Comparison of ENCODE assay signal across 2 cellular contexts in the genomic region with DNA sequence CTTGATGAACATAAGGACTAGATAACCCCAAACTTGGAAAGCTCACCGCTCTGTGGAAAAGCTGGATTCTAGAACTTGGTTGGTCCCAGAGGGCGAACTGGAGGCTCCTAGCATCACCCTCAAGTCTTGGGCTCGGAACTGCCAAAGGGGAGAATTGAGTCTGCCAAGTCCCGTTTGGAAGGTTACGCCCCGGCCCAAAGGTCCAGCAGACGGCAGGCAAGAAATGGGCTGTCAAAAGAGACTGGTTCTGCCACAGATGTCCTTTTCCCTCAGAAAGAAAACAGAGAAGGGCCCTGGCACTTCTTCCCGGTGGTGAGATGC.
TF ChIP-seq lines count a peak whose summit lies in the region.

No MANE protein-coding gene starts in this region.

TF ChIP-seq in A549, 52 proteins besides CTCF, POLR2A, EP300 and RAD21 (continued from another document):
- TF ChIP-seq CHD4 (IDR thresholded peaks at IDR 0.05; ENCODE audit: borderline replicate concordance) (no peak), ESRRA (IDR thresholded peaks at IDR 0.05; ENCODE audit: borderline replicate concordance, low read length) (no peak), KDM1A (IDR thresholded peaks at IDR 0.05; ENCODE audit: low read depth) (no peak), MAZ (IDR thresholded peaks at IDR 0.05; ENCODE audit: borderline replicate concordance, low read depth, low read length) (no peak), FOSB (CRISPR knock-in tag; IDR thresholded peaks at IDR 0.05) (no peak), MYC (IDR thresholded peaks at IDR 0.05; ENCODE audit: borderline replicate concordance, low read length) (no peak), SMC3 (IDR thresholded peaks at IDR 0.05) (no peak), ZFP36 (IDR thresholded peaks at IDR 0.05; ENCODE audit: borderline replicate concordance, partially characterized antibody) (no peak)
- TF ChIP-seq, protein P1, sequence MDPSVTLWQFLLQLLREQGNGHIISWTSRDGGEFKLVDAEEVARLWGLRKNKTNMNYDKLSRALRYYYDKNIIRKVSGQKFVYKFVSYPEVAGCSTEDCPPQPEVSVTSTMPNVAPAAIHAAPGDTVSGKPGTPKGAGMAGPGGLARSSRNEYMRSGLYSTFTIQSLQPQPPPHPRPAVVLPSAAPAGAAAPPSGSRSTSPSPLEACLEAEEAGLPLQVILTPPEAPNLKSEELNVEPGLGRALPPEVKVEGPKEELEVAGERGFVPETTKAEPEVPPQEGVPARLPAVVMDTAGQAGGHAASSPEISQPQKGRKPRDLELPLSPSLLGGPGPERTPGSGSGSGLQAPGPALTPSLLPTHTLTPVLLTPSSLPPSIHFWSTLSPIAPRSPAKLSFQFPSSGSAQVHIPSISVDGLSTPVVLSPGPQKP (IDR thresholded peaks at IDR 0.05; ENCODE audit: low read depth, low read length), result no peak
- TF ChIP-seq, protein P2, sequence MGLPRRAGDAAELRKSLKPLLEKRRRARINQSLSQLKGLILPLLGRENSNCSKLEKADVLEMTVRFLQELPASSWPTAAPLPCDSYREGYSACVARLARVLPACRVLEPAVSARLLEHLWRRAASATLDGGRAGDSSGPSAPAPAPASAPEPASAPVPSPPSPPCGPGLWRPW (IDR thresholded peaks at IDR 0.05), result no peak
TF ChIP-seq in A549: peak in this region for 0.

TF ChIP-seq in HCT116, 20 proteins besides CTCF, POLR2A, EP300 and RAD21 (continued from another document):
- TF ChIP-seq SIN3A (IDR thresholded peaks at IDR 0.05; ENCODE audit: low read depth) (no peak), ZBTB33 (IDR thresholded peaks at IDR 0.05; ENCODE audit: extremely low read depth, insufficient replicate concordance, low read length) (no peak), ATF3 (IDR thresholded peaks at IDR 0.05) (no peak), ZFX (IDR thresholded peaks at IDR 0.05) (no peak), YY1 (IDR thresholded peaks at IDR 0.05; ENCODE audit: extremely low read depth, insufficient replicate concordance, low read depth, low read length) (no peak), SRF (IDR thresholded peaks at IDR 0.05; ENCODE audit: low read depth) (no peak)
